In genomic region chr17:81400154-81400938, GRCh38 we compare ENCODE assay signal across 2 cellular contexts.
A peak's percentile ranks its signal among the peaks of the same experiment; 100 is the strongest.
TF ChIP-seq lines count a peak whose summit lies in the region.

No MANE protein-coding gene starts in this region.

TF ChIP-seq in A549, 52 proteins besides CTCF, POLR2A, EP300 and RAD21 (continued from another document):
- TF ChIP-seq, protein P1, sequence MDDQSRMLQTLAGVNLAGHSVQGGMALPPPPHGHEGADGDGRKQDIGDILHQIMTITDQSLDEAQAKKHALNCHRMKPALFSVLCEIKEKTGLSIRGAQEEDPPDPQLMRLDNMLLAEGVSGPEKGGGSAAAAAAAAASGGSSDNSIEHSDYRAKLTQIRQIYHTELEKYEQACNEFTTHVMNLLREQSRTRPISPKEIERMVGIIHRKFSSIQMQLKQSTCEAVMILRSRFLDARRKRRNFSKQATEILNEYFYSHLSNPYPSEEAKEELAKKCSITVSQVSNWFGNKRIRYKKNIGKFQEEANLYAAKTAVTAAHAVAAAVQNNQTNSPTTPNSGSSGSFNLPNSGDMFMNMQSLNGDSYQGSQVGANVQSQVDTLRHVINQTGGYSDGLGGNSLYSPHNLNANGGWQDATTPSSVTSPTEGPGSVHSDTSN (IDR thresholded peaks at IDR 0.05), result no peak
- TF ChIP-seq NPAS2 (CRISPR knock-in tag; IDR thresholded peaks at IDR 0.05; ENCODE audit: borderline replicate concordance) (no peak), POLR2AphosphoS2 (conservative IDR thresholded peaks at IDR 0.05; ENCODE audit: low read length) (no peak), HOXA7 (CRISPR knock-in tag; IDR thresholded peaks at IDR 0.05) (no peak), EHMT2 (IDR thresholded peaks at IDR 0.05; ENCODE audit: low read depth) (no peak), ELK1 (IDR thresholded peaks at IDR 0.05; ENCODE audit: low read depth, low read length) (no peak), ZSCAN20 (CRISPR knock-in tag; IDR thresholded peaks at IDR 0.05) (no peak), GATA3 (IDR thresholded peaks at IDR 0.05; ENCODE audit: borderline replicate concordance) (no peak), PHF8 (IDR thresholded peaks at IDR 0.05; ENCODE audit: borderline replicate concordance, low read depth) (peak; percentile 33; the same call in 1 of the 2 replicates), HEYL (CRISPR knock-in tag; IDR thresholded peaks at IDR 0.05) (no peak), RNF2 (IDR thresholded peaks at IDR 0.05; ENCODE audit: borderline replicate concordance, low read depth) (no peak), FOSL2 (IDR thresholded peaks at IDR 0.05) (no peak), FOSL2 (CRISPR knock-in tag; IDR thresholded peaks at IDR 0.05) (no peak)
- TF ChIP-seq, protein P2, sequence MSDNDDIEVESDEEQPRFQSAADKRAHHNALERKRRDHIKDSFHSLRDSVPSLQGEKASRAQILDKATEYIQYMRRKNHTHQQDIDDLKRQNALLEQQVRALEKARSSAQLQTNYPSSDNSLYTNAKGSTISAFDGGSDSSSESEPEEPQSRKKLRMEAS (IDR thresholded peaks at IDR 0.05), result peak; percentile 62
- TF ChIP-seq, protein P3, sequence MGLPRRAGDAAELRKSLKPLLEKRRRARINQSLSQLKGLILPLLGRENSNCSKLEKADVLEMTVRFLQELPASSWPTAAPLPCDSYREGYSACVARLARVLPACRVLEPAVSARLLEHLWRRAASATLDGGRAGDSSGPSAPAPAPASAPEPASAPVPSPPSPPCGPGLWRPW (IDR thresholded peaks at IDR 0.05), result no peak

TF ChIP-seq in HEK293, 187 proteins besides CTCF, POLR2A, EP300 and RAD21 (continues in another document):
- TF ChIP-seq PRDM2 (tag by site-specific recombination; IDR thresholded peaks at IDR 0.05; ENCODE audit: borderline replicate concordance) (no peak), REPIN1 (tag by site-specific recombination; IDR thresholded peaks at IDR 0.05; ENCODE audit: low read depth) (no peak), FEZF1 (tag by site-specific recombination; IDR thresholded peaks at IDR 0.05) (no peak), ZNF423 (tag by site-specific recombination; IDR thresholded peaks at IDR 0.05) (no peak), ZNF621 (tag by site-specific recombination; IDR thresholded peaks at IDR 0.05) (no peak), TCF7L2 (IDR thresholded peaks at IDR 0.05; ENCODE audit: borderline replicate concordance, low read depth, low read length) (no peak), EGR2 (tag by site-specific recombination; IDR thresholded peaks at IDR 0.05; ENCODE audit: low read depth) (no peak), ZSCAN18 (tag by site-specific recombination; IDR thresholded peaks at IDR 0.05) (no peak), ZNF626 (tag by site-specific recombination; IDR thresholded peaks at IDR 0.05) (no peak), KLF16 (tag by site-specific recombination; IDR thresholded peaks at IDR 0.05) (no peak), ZBTB17 (tag by site-specific recombination; IDR thresholded peaks at IDR 0.05) (peak; percentile 57; the same call in 1 of the 2 replicates), ZNF266 (tag by site-specific recombination; IDR thresholded peaks at IDR 0.05; ENCODE audit: low read depth) (no peak), ZBTB7A (tag by site-specific recombination; IDR thresholded peaks at IDR 0.05; ENCODE audit: low read depth) (no peak), ZNF214 (tag by site-specific recombination; IDR thresholded peaks at IDR 0.05; ENCODE audit: borderline replicate concordance) (no peak), ZBTB26 (tag by site-specific recombination; optimal IDR thresholded peaks at IDR 0.05) (peak; percentile 60), ZNF623 (tag by site-specific recombination; IDR thresholded peaks at IDR 0.05) (no peak), ZNF10 (tag by site-specific recombination; IDR thresholded peaks at IDR 0.05) (no peak), TRIM28 (IDR thresholded peaks at IDR 0.05; ENCODE audit: borderline replicate concordance, low read length) (no peak), SP2 (tag by site-specific recombination; IDR thresholded peaks at IDR 0.05) (0 out of 2 replicates have a peak, but pooled peaks have one; percentile 23), PRDM1 (tag by site-specific recombination; IDR thresholded peaks at IDR 0.05) (no peak), PATZ1 (tag by site-specific recombination; IDR thresholded peaks at IDR 0.05) (peak; percentile 34; the same call in 1 of the 2 replicates), ZNF529 (tag by site-specific recombination; IDR thresholded peaks at IDR 0.05; ENCODE audit: insufficient replicate concordance) (no peak), ZNF777 (tag by site-specific recombination; IDR thresholded peaks at IDR 0.05; ENCODE audit: borderline replicate concordance) (no peak), ZNF624 (tag by site-specific recombination; IDR thresholded peaks at IDR 0.05) (no peak), ZBTB20 (tag by site-specific recombination; IDR thresholded peaks at IDR 0.05) (peak; percentile 63; the same call in 1 of the 2 replicates), ZNF433 (tag by site-specific recombination; IDR thresholded peaks at IDR 0.05; ENCODE audit: low read depth) (no peak), ZNF223 (tag by site-specific recombination; IDR thresholded peaks at IDR 0.05) (no peak), ZNF639 (tag by site-specific recombination; IDR thresholded peaks at IDR 0.05) (no peak)
- TF ChIP-seq, protein P4, sequence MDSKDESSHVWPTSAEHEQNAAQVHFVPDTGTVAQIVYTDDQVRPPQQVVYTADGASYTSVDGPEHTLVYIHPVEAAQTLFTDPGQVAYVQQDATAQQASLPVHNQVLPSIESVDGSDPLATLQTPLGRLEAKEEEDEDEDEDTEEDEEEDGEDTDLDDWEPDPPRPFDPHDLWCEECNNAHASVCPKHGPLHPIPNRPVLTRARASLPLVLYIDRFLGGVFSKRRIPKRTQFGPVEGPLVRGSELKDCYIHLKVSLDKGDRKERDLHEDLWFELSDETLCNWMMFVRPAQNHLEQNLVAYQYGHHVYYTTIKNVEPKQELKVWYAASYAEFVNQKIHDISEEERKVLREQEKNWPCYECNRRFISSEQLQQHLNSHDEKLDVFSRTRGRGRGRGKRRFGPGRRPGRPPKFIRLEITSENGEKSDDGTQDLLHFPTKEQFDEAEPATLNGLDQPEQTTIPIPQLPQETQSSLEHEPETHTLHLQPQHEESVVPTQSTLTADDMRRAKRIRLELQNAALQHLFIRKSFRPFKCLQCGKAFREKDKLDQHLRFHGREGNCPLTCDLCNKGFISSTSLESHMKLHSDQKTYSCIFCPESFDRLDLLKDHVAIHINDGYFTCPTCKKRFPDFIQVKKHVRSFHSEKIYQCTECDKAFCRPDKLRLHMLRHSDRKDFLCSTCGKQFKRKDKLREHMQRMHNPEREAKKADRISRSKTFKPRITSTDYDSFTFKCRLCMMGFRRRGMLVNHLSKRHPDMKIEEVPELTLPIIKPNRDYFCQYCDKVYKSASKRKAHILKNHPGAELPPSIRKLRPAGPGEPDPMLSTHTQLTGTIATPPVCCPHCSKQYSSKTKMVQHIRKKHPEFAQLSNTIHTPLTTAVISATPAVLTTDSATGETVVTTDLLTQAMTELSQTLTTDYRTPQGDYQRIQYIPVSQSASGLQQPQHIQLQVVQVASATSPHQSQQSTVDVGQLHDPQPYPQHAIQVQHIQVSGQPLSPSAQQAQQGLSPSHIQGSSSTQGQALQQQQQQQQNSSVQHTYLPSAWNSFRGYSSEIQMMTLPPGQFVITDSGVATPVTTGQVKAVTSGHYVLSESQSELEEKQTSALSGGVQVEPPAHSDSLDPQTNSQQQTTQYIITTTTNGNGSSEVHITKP (tag by site-specific recombination; IDR thresholded peaks at IDR 0.05), result no peak
- TF ChIP-seq, protein P5, sequence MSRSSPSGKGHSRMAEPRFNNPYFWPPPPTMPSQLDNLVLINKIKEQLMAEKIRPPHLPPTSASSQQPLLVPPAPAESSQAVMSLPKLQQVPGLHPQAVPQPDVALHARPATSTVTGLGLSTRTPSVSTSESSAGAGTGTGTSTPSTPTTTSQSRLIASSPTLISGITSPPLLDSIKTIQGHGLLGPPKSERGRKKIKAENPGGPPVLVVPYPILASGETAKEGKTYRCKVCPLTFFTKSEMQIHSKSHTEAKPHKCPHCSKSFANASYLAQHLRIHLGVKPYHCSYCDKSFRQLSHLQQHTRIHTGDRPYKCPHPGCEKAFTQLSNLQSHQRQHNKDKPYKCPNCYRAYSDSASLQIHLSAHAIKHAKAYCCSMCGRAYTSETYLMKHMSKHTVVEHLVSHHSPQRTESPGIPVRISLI (tag by site-specific recombination; IDR thresholded peaks at IDR 0.05), result no peak
- TF ChIP-seq, protein P6, sequence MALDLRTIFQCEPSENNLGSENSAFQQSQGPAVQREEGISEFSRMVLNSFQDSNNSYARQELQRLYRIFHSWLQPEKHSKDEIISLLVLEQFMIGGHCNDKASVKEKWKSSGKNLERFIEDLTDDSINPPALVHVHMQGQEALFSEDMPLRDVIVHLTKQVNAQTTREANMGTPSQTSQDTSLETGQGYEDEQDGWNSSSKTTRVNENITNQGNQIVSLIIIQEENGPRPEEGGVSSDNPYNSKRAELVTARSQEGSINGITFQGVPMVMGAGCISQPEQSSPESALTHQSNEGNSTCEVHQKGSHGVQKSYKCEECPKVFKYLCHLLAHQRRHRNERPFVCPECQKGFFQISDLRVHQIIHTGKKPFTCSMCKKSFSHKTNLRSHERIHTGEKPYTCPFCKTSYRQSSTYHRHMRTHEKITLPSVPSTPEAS (tag by site-specific recombination; IDR thresholded peaks at IDR 0.05), result no peak
